20 cellular contexts compared by ENCODE assay signal in genomic region chr2:45683292-45683691, GRCh38.
"Had no signal": no experiment of that assay in that cellular context is flagged by ENCODE, and none has a peak within 500 bp of the region (broad histone marks: within the 10 kb centered on the region; RNA-seq: fewer than 3 reads in every experiment).

No MANE protein-coding gene starts in this region.

- H3K4me3 ChIP-seq: body of pancreas, dorsolateral prefrontal cortex, heart right ventricle, tibial artery had no signal

- H3K36me3 Mint-ChIP-seq: activated naive CD4-positive, alpha-beta T cell treated with anti-CD3 and anti-CD28 coated beads, Interleukin-2, amount 50 U/mL, for 24 hours had no signal

- DNase-seq: activated CD4-positive, alpha-beta T cell treated with anti-CD3 and anti-CD28 coated beads, Interleukin-2, amount 10 ng/mL, durations not matched to agents 7 days and 5 days; activated CD8-positive, alpha-beta memory T cell treated with anti-CD3 and anti-CD28 coated beads, Interleukin-2, amount 10 ng/mL, durations not matched to agents 7 days and 5 days; activated CD8-positive, alpha-beta T cell treated with anti-CD3 and anti-CD28 coated beads for 36 hours; activated gamma-delta T cell; anterior cingulate cortex; body of pancreas; dorsolateral prefrontal cortex; effector memory CD8-positive, alpha-beta T cell; heart right ventricle; islet precursor cell; naive B cell; nucleus accumbens; posterior cingulate gyrus; stimulated activated CD4-positive, alpha-beta T cell treated with anti-CD3 and anti-CD28 coated beads, Interleukin-12 subunit alpha, Interleukin-12 subunit beta, amount 100 ng/mL, for 4 hours; stimulated activated naive CD8-positive, alpha-beta T cell treated with anti-CD3 and anti-CD28 coated beads, Interleukin-15, amount 100 ng/mL, for 72 hours; tibial artery had no signal

- H3K9me3 Mint-ChIP-seq: activated CD4-positive, alpha-beta T cell treated with anti-CD3 and anti-CD28 coated beads, Interleukin-2, amount 10 ng/mL, durations not matched to agents 7 days and 5 days; activated CD8-positive, alpha-beta T cell treated with anti-CD3 and anti-CD28 coated beads for 36 hours; activated naive CD4-positive, alpha-beta T cell treated with anti-CD3 and anti-CD28 coated beads, Interleukin-2, amount 50 U/mL, for 24 hours; activated T-helper 1 cell treated with anti-CD3 and anti-CD28 coated beads, Interleukin-12 subunit alpha, Interleukin-12 subunit beta, Interleukin-2, Interleukin-4 antibody, amounts not matched to agents 30 ng/mL and 10 ng/mL and 1 ng/mL, durations not matched to agents 14 hours and 24 hours and 36 hours; effector memory CD8-positive, alpha-beta T cell; naive B cell; stimulated activated naive CD8-positive, alpha-beta T cell treated with anti-CD3 and anti-CD28 coated beads, Interleukin-15, amount 100 ng/mL, for 72 hours had no signal

- H3K4me1 Mint-ChIP-seq: activated CD4-positive, alpha-beta T cell treated with anti-CD3 and anti-CD28 coated beads, Interleukin-2, amount 10 ng/mL, durations not matched to agents 7 days and 5 days; stimulated activated naive CD8-positive, alpha-beta T cell treated with anti-CD3 and anti-CD28 coated beads, Interleukin-15, amount 100 ng/mL, for 72 hours had no signal

- H3K4me3 Mint-ChIP-seq: activated CD4-positive, alpha-beta T cell treated with anti-CD3 and anti-CD28 coated beads, Interleukin-2, amount 10 ng/mL, durations not matched to agents 7 days and 5 days; activated CD8-positive, alpha-beta memory T cell treated with anti-CD3 and anti-CD28 coated beads, Interleukin-2, amount 10 ng/mL, durations not matched to agents 7 days and 5 days; activated CD8-positive, alpha-beta T cell treated with anti-CD3 and anti-CD28 coated beads for 36 hours; activated naive CD4-positive, alpha-beta T cell treated with anti-CD3 and anti-CD28 coated beads, Interleukin-2, amount 50 U/mL, for 24 hours; activated T-helper 1 cell treated with anti-CD3 and anti-CD28 coated beads, Interleukin-12 subunit alpha, Interleukin-12 subunit beta, Interleukin-2, Interleukin-4 antibody, amounts not matched to agents 30 ng/mL and 10 ng/mL and 1 ng/mL, durations not matched to agents 14 hours and 24 hours and 36 hours; effector memory CD8-positive, alpha-beta T cell; stimulated activated naive CD8-positive, alpha-beta T cell treated with anti-CD3 and anti-CD28 coated beads, Interleukin-15, amount 100 ng/mL, for 72 hours had no signal

- H3K27ac ChIP-seq: body of pancreas, dorsolateral prefrontal cortex, heart right ventricle, tibial artery, VCaP had no signal

- ATAC-seq: activated CD4-positive, CD25-positive, alpha-beta regulatory T cell treated with anti-CD3 and anti-CD28 coated beads, Interleukin-2, amount 50 U/mL, for 24 hours; activated CD8-positive, alpha-beta memory T cell treated with anti-CD3 and anti-CD28 coated beads, Interleukin-2, amount 10 ng/mL, durations not matched to agents 7 days and 5 days; activated CD8-positive, alpha-beta T cell treated with anti-CD3 and anti-CD28 coated beads for 36 hours; body of pancreas; effector memory CD8-positive, alpha-beta T cell; heart right ventricle; stimulated activated naive CD8-positive, alpha-beta T cell treated with anti-CD3 and anti-CD28 coated beads, Interleukin-15, amount 100 ng/mL, for 72 hours had no signal

- H3K27ac Mint-ChIP-seq: activated CD8-positive, alpha-beta memory T cell treated with anti-CD3 and anti-CD28 coated beads, Interleukin-2, amount 10 ng/mL, durations not matched to agents 7 days and 5 days; activated CD8-positive, alpha-beta T cell treated with anti-CD3 and anti-CD28 coated beads for 36 hours; activated naive CD4-positive, alpha-beta T cell treated with anti-CD3 and anti-CD28 coated beads, Interleukin-2, amount 50 U/mL, for 24 hours; activated T-helper 1 cell treated with anti-CD3 and anti-CD28 coated beads, Interleukin-12 subunit alpha, Interleukin-12 subunit beta, Interleukin-2, Interleukin-4 antibody, amounts not matched to agents 30 ng/mL and 10 ng/mL and 1 ng/mL, durations not matched to agents 14 hours and 24 hours and 36 hours; effector memory CD8-positive, alpha-beta T cell; stimulated activated naive CD8-positive, alpha-beta T cell treated with anti-CD3 and anti-CD28 coated beads, Interleukin-15, amount 100 ng/mL, for 72 hours had no signal

- H3K9me3 ChIP-seq: body of pancreas, heart right ventricle, tibial artery had no signal

- H3K36me3 ChIP-seq: heart right ventricle, tibial artery had no signal

- H3K27me3 ChIP-seq: body of pancreas, dorsolateral prefrontal cortex, heart right ventricle, tibial artery had no signal

- H3K27me3 Mint-ChIP-seq: activated CD4-positive, alpha-beta T cell treated with anti-CD3 and anti-CD28 coated beads, Interleukin-2, amount 10 ng/mL, durations not matched to agents 7 days and 5 days; activated CD8-positive, alpha-beta memory T cell treated with anti-CD3 and anti-CD28 coated beads, Interleukin-2, amount 10 ng/mL, durations not matched to agents 7 days and 5 days; activated CD8-positive, alpha-beta T cell treated with anti-CD3 and anti-CD28 coated beads for 36 hours; activated naive CD4-positive, alpha-beta T cell treated with anti-CD3 and anti-CD28 coated beads, Interleukin-2, amount 50 U/mL, for 24 hours; effector memory CD8-positive, alpha-beta T cell; naive B cell; stimulated activated naive CD8-positive, alpha-beta T cell treated with anti-CD3 and anti-CD28 coated beads, Interleukin-15, amount 100 ng/mL, for 72 hours had no signal
